1 cellular context compared by ENCODE assay signal in genomic region chr16:4685776-4686496, GRCh38.
TF ChIP-seq lines count a peak whose summit lies in the region.

No MANE protein-coding gene starts in this region.

TF ChIP-seq in GM12878, 131 proteins besides CTCF, POLR2A, EP300 and RAD21:
- no peak for TF ChIP-seq PAX5 (IDR thresholded peaks at IDR 0.05; ENCODE audit: borderline replicate concordance, low read depth, low read length)
- no peak for TF ChIP-seq TCF3 (IDR thresholded peaks at IDR 0.05; ENCODE audit: borderline replicate concordance, insufficient read depth, low read depth, low read length)
- TF ChIP-seq SMAD1 (IDR thresholded peaks at IDR 0.05; ENCODE audit: low read depth, partially characterized antibody) = no peak
- no peak for TF ChIP-seq CHD2 (IDR thresholded peaks at IDR 0.05; ENCODE audit: borderline replicate concordance, low read depth, low read length)
- TF ChIP-seq KLF5 (IDR thresholded peaks at IDR 0.05; ENCODE audit: partially characterized antibody) = no peak
- no peak for TF ChIP-seq PBX3 (IDR thresholded peaks at IDR 0.05; ENCODE audit: insufficient replicate concordance, low read depth, low read length)
- no peak for TF ChIP-seq NR2C2 (IDR thresholded peaks at IDR 0.05; ENCODE audit: borderline replicate concordance, control insufficient read depth, insufficient read length, low read depth)
- TF ChIP-seq ZBTB4 (CRISPR knock-in tag; IDR thresholded peaks at IDR 0.05) = no peak
- no peak for TF ChIP-seq ATF3 (IDR thresholded peaks at IDR 0.05; ENCODE audit: borderline replicate concordance, extremely low read depth, low read depth, low read length)
- no peak for TF ChIP-seq CBFB (IDR thresholded peaks at IDR 0.05; ENCODE audit: low read depth)
- no peak for TF ChIP-seq CUX1 (IDR thresholded peaks at IDR 0.05; ENCODE audit: insufficient replicate concordance, low read depth, low read length)
- TF ChIP-seq CEBPB (IDR thresholded peaks at IDR 0.05; ENCODE audit: borderline replicate concordance in 1 of 2, low read depth in 2 of 2, low read length in 2 of 2) = no peak
- TF ChIP-seq MYB (IDR thresholded peaks at IDR 0.05; ENCODE audit: borderline replicate concordance, low read depth, low read length) = no peak
- no peak for TF ChIP-seq STAT1 (conservative IDR thresholded peaks at IDR 0.05)
